9 cellular contexts compared by ENCODE assay signal in the genomic region with DNA sequence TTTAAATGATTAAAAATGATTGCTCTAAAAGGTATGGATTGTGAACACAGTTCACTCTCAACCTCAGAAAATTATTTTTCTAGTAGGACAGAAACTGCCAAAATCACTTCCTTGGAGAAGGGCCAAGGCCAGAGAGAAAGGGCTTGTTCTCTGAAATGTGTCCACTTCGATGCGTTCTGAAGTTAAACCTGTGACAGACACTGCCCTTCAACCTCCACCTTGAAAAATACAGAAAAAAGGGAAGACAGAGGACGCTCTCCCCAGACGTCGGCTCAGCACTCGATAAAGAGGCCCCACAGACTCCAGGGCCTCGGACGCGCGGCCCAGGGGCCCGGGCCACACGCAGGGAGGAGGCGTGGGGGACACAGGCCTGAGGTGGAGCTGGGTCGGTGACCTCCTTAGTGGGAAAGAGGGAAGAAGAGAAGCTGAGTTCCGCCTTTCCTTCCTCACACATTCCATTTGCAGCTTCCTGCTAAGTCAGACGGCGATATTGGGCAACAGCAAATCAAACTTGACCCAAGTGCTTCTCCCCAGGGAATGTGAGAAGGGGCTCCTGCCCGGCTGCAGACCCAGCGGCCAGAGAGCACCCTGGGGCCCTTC.
DNase-seq lines count a peak whose midpoint lies in the region; ATAC-seq, FAIRE-seq and TF ChIP-seq lines count a peak whose summit lies in the region.
"Had no signal": no experiment of that assay in that cellular context is flagged by ENCODE, and none has a peak within 500 bp of the region (broad histone marks: within the 10 kb centered on the region; RNA-seq: fewer than 3 reads in every experiment).

No MANE protein-coding gene starts in this region.

- FAIRE-seq in RCC 7860 (lab: Jason Lieb, UNC) = no peak

- ATAC-seq in Right ventricle myocardium superior (ENCODE audit: poor library complexity) (no peak), Right ventricle myocardium inferior (no peak), upper lobe of right lung (peak; percentile 18)

- DNase-seq in Right ventricle myocardium superior (peak; percentile 44), Right ventricle myocardium inferior (ENCODE audit: missing footprints) (no peak), brain microvascular endothelial cell (no peak), mesenteric fat pad (ENCODE audit: low spot score) (peak; percentile 51), upper lobe of right lung (peak; percentile 67), nucleus accumbens (lab: John Stamatoyannopoulos, UW) (no peak), RCC 7860 (ENCODE audit: low spot score) (no peak), NCI-H69 (lab: John Stamatoyannopoulos, UW) (no peak)
- DNase-seq: GDM1 had no signal

- H3K27ac ChIP-seq in brain microvascular endothelial cell (peak overlapping the region; percentile 76), upper lobe of right lung (peak overlapping the region; percentile 74)

- no peaks in the 10 kb centered on the region for H3K9me3 ChIP-seq in upper lobe of right lung

- H3K36me3 ChIP-seq in brain microvascular endothelial cell (replicated peaks) = peaks cover 18% of the 10 kb centered on the region
- H3K36me3 ChIP-seq in upper lobe of right lung = peaks cover 5% of the 10 kb centered on the region

- peaks cover 52% of the 10 kb centered on the region for H3K4me1 ChIP-seq in upper lobe of right lung

- in situ Hi-C loops in brain microvascular endothelial cell (cut with HindIII; ENCODE audit: low pct_ligation_motif_present, low sequenced_read_pairs) = no loop called here

- H3K27me3 ChIP-seq in brain microvascular endothelial cell (replicated peaks) = no peaks in the 10 kb centered on the region
- H3K27me3 ChIP-seq in upper lobe of right lung = no peaks in the 10 kb centered on the region

- TF ChIP-seq CTCF in brain microvascular endothelial cell (IDR thresholded peaks at IDR 0.05; ENCODE audit: low read depth, low read length, missing control alignments) (no peak), upper lobe of right lung (IDR thresholded peaks at IDR 0.05) (no peak)

- H3K4me3 ChIP-seq in brain microvascular endothelial cell (ENCODE audit: low read depth, low read length) = no peak overlapping the region
- H3K4me3 ChIP-seq in upper lobe of right lung = no peak overlapping the region

- intact Hi-C loops in Right ventricle myocardium superior (cut with DNase I) = no loop called here
- intact Hi-C loops in Right ventricle myocardium inferior (cut with DNase I) = no loop called here
- intact Hi-C loops in upper lobe of right lung (cut with DNase I) = no loop called here

Comparison
In these comparisons a context has a peak if more than half of its experiments do, and no peak if none do; other contexts are left out.
1. DNase-seq: peak in Right ventricle myocardium superior (single experiment), mesenteric fat pad (single experiment) and upper lobe of right lung (single experiment); none in Right ventricle myocardium inferior (single experiment), brain microvascular endothelial cell (single experiment), nucleus accumbens (0 of 56), RCC 7860 (single experiment) and NCI-H69 (single experiment).